ENCODE assay signal across 8 cellular contexts in genomic region chr4:121696140-121696640, GRCh38. TPM values are rescaled to one million over a fixed set of nuclear protein-coding genes. Genes with fewer than 3 reads are reported as not detected.
DNase-seq lines count a peak whose midpoint lies in the region; ATAC-seq and TF ChIP-seq lines count a peak whose summit lies in the region.

No MANE protein-coding gene starts in this region.

- peak overlapping the region; percentile 94 for H3K4me3 Mint-ChIP-seq in Caco-2 (ENCODE audit: unreplicated experiment)
- peak overlapping the region; percentile 95 for H3K4me3 Mint-ChIP-seq in activated CD4-positive, alpha-beta T cell treated with anti-CD3 and anti-CD28 coated beads for 36 hours

- intact Hi-C loops in Caco-2 (cut with micrococcal nuclease; ENCODE audit: unreplicated experiment) (loop anchor here (5.0 kb wide), 1 partner anchor 106 kb away; the partner anchor contains the start of gene EXOSC9), left lung (cut with DNase I) (no loop called here)
- intact Hi-C loops in activated CD4-positive, alpha-beta T cell treated with anti-CD3 and anti-CD28 coated beads for 36 hours (cut with DNase I, micrococcal nuclease): loop anchor here (1.0 to 5.0 kb wide), 8 partner anchors 15 to 1701 kb away; partner anchors contain the start of genes CCNA2 (in 2 of the 2), EXOSC9 (in 2 of the 2), BBS7 (in 1 of the 2) and SPRY1 (in 1 of the 2)

- POLR2A ChIA-PET in Caco-2 (lab: Charles Lee): interaction anchor here (0.6 to 1.4 kb wide), 3 partner anchors 15 to 21 kb away, joined by 3 to 6 read pairs (median 6); no protein-coding TSS in a partner anchor
- POLR2A ChIA-PET in activated CD4-positive, alpha-beta T cell treated with anti-CD3 and anti-CD28 coated beads for 36 hours (lab: Charles Lee): interaction anchor here (0.6 to 0.7 kb wide), 2 partner anchors 128 to 1235 kb away, joined by 3 read pairs; no protein-coding TSS in a partner anchor

- CTCF ChIA-PET in Caco-2 (lab: Charles Lee): interaction anchor here (1.2 to 1.5 kb wide), 2 partner anchors 16 to 41 kb away, joined by 3 to 6 read pairs; no protein-coding TSS in a partner anchor
- CTCF ChIA-PET in activated CD4-positive, alpha-beta T cell treated with anti-CD3 and anti-CD28 coated beads for 36 hours (lab: Charles Lee): interaction anchor here (1.0 to 1.8 kb wide), 3 partner anchors 11 to 41 kb away, joined by 3 to 7 read pairs (median 6); no protein-coding TSS in a partner anchor

- no peaks in the 10 kb centered on the region for H3K4me1 Mint-ChIP-seq in Caco-2 (ENCODE audit: low read depth, unreplicated experiment)
- peaks cover 42% of the 10 kb centered on the region for H3K4me1 Mint-ChIP-seq in activated CD4-positive, alpha-beta T cell treated with anti-CD3 and anti-CD28 coated beads for 36 hours

- H3K27ac Mint-ChIP-seq in Caco-2 (ENCODE audit: unreplicated experiment): peak overlapping the region; percentile 96
- H3K27ac Mint-ChIP-seq in activated CD4-positive, alpha-beta T cell treated with anti-CD3 and anti-CD28 coated beads for 36 hours: peak overlapping the region; percentile 99

- ATAC-seq in GM21723 (IDR thresholded peaks at IDR 0.05; ENCODE audit: unreplicated experiment): peak; percentile 30
- peak; percentile 69 for ATAC-seq in activated CD4-positive, alpha-beta T cell treated with anti-CD3 and anti-CD28 coated beads for 36 hours
- ATAC-seq in left lung: peak; percentile 60

- H3K27me3 ChIP-seq in Caco-2 (replicated peaks; ENCODE audit: control insufficient read depth, insufficient read depth, low read length) (no peaks in the 10 kb centered on the region), left lung (no peaks in the 10 kb centered on the region)

- H3K36me3 Mint-ChIP-seq in Caco-2 (ENCODE audit: insufficient read depth, unreplicated experiment): peaks cover 28% of the 10 kb centered on the region
- H3K36me3 Mint-ChIP-seq in activated CD4-positive, alpha-beta T cell treated with anti-CD3 and anti-CD28 coated beads for 36 hours (ENCODE audit: low read depth): peaks cover 5% of the 10 kb centered on the region

- peak overlapping the region; percentile 80 for H3K4me3 ChIP-seq in Caco-2 (ENCODE audit: low read depth, low read length)
- peak overlapping the region; percentile 87 to 96 for H3K4me3 ChIP-seq in left lung

- no peak for TF ChIP-seq CTCF in Caco-2 (IDR thresholded peaks at IDR 0.05; ENCODE audit: insufficient read depth in 1 of 2, low read depth in 1 of 2, low read length in 1 of 2, severe bottlenecking in 1 of 2, unreplicated experiment in 1 of 2)
- no peak for TF ChIP-seq CTCF in left lung (IDR thresholded peaks at IDR 0.05)

- no peaks in the 10 kb centered on the region for H3K27me3 Mint-ChIP-seq in Caco-2 (ENCODE audit: insufficient read depth, unreplicated experiment)
- peaks cover 23% of the 10 kb centered on the region for H3K27me3 Mint-ChIP-seq in activated CD4-positive, alpha-beta T cell treated with anti-CD3 and anti-CD28 coated beads for 36 hours

- no peaks in the 10 kb centered on the region for H3K9me3 Mint-ChIP-seq in Caco-2 (ENCODE audit: unreplicated experiment)
- H3K9me3 Mint-ChIP-seq in activated CD4-positive, alpha-beta T cell treated with anti-CD3 and anti-CD28 coated beads for 36 hours (ENCODE audit: low read depth): no peaks in the 10 kb centered on the region

- no peaks in the 10 kb centered on the region for H3K36me3 ChIP-seq in Caco-2 (ENCODE audit: control insufficient read depth, insufficient read depth, low read length)
- peaks cover 0 to 25% of the 10 kb centered on the region in 2 donors for H3K36me3 ChIP-seq in left lung

- no peaks in the 10 kb centered on the region for H3K9me3 ChIP-seq in Caco-2
- H3K9me3 ChIP-seq in left lung: no peaks in the 10 kb centered on the region

- no TSS peak for BruUV-seq in Caco-2 (replicated peaks; lab: Mats Ljungman, UMichigan)

- DNase-seq in Caco-2 (peak; percentile 46), MV-4-11 (lab: John Stamatoyannopoulos, UW) (peak; percentile 61), dedifferentiated amniotic fluid mesenchymal stem cell (ENCODE audit: extremely low spot score) (peak; percentile 80), left lung (peak; percentile 85 to 94), cerebellum (ENCODE audit: low spot score) (no peak)
- DNase-seq in activated CD4-positive, alpha-beta T cell treated with anti-CD3 and anti-CD28 coated beads for 36 hours: peak; percentile 85
- peak; percentile 52 for DNase-seq in stimulated activated CD4-positive, alpha-beta T cell treated with anti-CD3 and anti-CD28 coated beads, Interleukin-2, amount 100 ng/mL, for 4 hours (ENCODE audit: low read depth)

- H3K4me1 ChIP-seq in Caco-2 (peaks cover 32% of the 10 kb centered on the region), left lung (peaks cover 28 to 61% of the 10 kb centered on the region in 2 donors)

- H3K27ac ChIP-seq in left lung: peak overlapping the region; percentile 95 to 98

RNA-seq across cellular contexts. Expression of gene ANXA5, which starts 0.6 kb away (rescaled TPM):
- total RNA-seq in Caco-2 (2022): 328 and 359 TPM in 2 replicates
- 100 to 1,000 TPM; 105 to 117 TPM for total RNA-seq in activated CD4-positive, alpha-beta T cell treated with anti-CD3 and anti-CD28 coated beads for 36 hours
- 100 to 1,000 TPM; 568 to 685 TPM for total RNA-seq in left lung
- total RNA-seq in cerebellum: 57.4 TPM

Comparison
In these comparisons a context has a peak if more than half of its experiments do, and no peak if none do; other contexts are left out.
1. intact Hi-C loops: an anchor here in Caco-2 (5.0 kb wide) and activated CD4-positive, alpha-beta T cell treated with anti-CD3 and anti-CD28 coated beads for 36 hours (1.0 to 5.0 kb wide); none called in left lung.